Comparison of ENCODE assay signal across 24 cellular contexts in genomic region chr11:132627981-132628380, GRCh38.
"Had no signal": no experiment of that assay in that cellular context is flagged by ENCODE, and none has a peak within 500 bp of the region (broad histone marks: within the 10 kb centered on the region; RNA-seq: fewer than 3 reads in every experiment).

No MANE protein-coding gene starts in this region.

- H3K27ac Mint-ChIP-seq: mesothelial cell of epicardium; naive thymus-derived CD4-positive, alpha-beta T cell had no signal

- H3K36me3 Mint-ChIP-seq: mesothelial cell of epicardium; naive thymus-derived CD4-positive, alpha-beta T cell had no signal

- H3K27ac ChIP-seq: coronary artery, esophagus squamous epithelium, gastrocnemius medialis, heart right ventricle, left lung, lower lobe of right lung had no signal

- ATAC-seq: gastrocnemius medialis; heart right ventricle; left cardiac atrium; left lung; left ventricle myocardium superior; lower lobe of right lung; naive thymus-derived CD4-positive, alpha-beta T cell had no signal

- H3K4me3 Mint-ChIP-seq: mesothelial cell of epicardium; naive thymus-derived CD4-positive, alpha-beta T cell had no signal

- H3K4me1 Mint-ChIP-seq: naive thymus-derived CD4-positive, alpha-beta T cell had no signal

- H3K4me3 ChIP-seq: coronary artery, dorsolateral prefrontal cortex, esophagus squamous epithelium, gastrocnemius medialis, heart right ventricle, left lung, lower lobe of right lung had no signal

- H3K36me3 ChIP-seq: esophagus squamous epithelium, gastrocnemius medialis, heart right ventricle, left lung, lower lobe of right lung had no signal

- H3K9me3 ChIP-seq: gastrocnemius medialis, left lung, lower lobe of right lung had no signal

- H3K4me1 ChIP-seq: esophagus squamous epithelium, gastrocnemius medialis, left lung, lower lobe of right lung had no signal

- DNase-seq: dermis blood vessel endothelial cell; effector CD4-positive, alpha-beta T cell; effector memory CD4-positive, alpha-beta T cell; esophagus squamous epithelium; foreskin fibroblast; foreskin melanocyte; gastrocnemius medialis; glutamatergic neuron; head of caudate nucleus; heart right ventricle; hippocampal formation; left cardiac atrium; left lung; left ventricle myocardium superior; lower lobe of right lung; mesenchymal stem cell; naive thymus-derived CD4-positive, alpha-beta T cell had no signal

- FAIRE-seq: colon, endothelial cell of umbilical vein, islet of Langerhans, keratinocyte had no signal

- H3K27me3 ChIP-seq: dorsolateral prefrontal cortex, esophagus squamous epithelium, gastrocnemius medialis, left lung had no signal
